In the genomic region with DNA sequence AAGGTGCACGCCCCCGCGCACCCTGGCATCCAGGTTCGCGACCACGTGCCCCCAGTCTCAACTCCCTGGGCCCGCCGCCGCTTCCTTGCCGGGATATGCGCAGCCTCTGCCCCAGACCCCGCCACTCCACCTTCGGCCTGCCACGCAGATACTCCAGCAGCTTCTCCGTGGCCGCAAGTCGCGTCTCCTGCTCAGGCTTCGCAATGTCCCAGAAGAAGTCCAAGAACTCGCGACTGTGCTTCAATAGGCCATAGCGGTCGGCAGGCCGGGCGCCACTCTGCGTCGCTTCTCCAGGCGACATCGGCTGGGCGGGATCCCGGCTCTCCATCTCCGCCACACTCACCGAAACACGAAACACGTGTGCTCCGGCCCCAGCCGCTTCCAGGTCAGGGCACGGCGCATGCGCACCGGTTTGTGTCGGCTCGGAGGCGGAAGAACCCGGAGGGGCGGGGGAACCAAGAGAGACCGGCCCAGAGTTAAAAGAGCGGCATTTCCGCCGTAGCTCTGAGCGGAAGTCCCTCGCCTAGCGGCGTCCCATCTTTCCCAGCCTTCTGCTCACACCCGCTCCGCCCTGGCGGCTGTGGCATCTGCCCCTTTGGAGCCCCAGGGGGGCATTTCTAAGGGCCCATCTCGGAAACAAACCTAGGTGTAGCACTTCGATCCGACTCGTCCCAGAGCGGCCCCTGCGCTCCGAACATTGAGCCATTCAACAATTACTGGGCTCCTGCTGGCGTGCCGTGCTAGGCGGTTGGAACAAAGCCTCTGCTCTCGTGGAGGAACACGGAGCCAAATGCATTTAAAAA, we compare ENCODE assay signal across 8 cellular contexts. TPM values are rescaled to one million over a fixed set of nuclear protein-coding genes. Genes with fewer than 3 reads are reported as not detected.
DNase-seq lines count a peak whose midpoint lies in the region; ATAC-seq lines count a peak whose summit lies in the region.

A gene with protein sequence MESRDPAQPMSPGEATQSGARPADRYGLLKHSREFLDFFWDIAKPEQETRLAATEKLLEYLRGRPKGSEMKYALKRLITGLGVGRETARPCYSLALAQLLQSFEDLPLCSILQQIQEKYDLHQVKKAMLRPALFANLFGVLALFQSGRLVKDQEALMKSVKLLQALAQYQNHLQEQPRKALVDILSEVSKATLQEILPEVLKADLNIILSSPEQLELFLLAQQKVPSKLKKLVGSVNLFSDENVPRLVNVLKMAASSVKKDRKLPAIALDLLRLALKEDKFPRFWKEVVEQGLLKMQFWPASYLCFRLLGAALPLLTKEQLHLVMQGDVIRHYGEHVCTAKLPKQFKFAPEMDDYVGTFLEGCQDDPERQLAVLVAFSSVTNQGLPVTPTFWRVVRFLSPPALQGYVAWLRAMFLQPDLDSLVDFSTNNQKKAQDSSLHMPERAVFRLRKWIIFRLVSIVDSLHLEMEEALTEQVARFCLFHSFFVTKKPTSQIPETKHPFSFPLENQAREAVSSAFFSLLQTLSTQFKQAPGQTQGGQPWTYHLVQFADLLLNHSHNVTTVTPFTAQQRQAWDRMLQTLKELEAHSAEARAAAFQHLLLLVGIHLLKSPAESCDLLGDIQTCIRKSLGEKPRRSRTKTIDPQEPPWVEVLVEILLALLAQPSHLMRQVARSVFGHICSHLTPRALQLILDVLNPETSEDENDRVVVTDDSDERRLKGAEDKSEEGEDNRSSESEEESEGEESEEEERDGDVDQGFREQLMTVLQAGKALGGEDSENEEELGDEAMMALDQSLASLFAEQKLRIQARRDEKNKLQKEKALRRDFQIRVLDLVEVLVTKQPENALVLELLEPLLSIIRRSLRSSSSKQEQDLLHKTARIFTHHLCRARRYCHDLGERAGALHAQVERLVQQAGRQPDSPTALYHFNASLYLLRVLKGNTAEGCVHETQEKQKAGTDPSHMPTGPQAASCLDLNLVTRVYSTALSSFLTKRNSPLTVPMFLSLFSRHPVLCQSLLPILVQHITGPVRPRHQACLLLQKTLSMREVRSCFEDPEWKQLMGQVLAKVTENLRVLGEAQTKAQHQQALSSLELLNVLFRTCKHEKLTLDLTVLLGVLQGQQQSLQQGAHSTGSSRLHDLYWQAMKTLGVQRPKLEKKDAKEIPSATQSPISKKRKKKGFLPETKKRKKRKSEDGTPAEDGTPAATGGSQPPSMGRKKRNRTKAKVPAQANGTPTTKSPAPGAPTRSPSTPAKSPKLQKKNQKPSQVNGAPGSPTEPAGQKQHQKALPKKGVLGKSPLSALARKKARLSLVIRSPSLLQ (N-terminal part only) (minus strand): TSS at position 388 of the 803 bp plus-strand sequence. CDS start 60 bp downstream, at position 328.

- peak; percentile 95 for DNase-seq in COLO668 (lab: John Stamatoyannopoulos, UW; ENCODE audit: unreplicated experiment)
- DNase-seq in HT-29 (ENCODE audit: low spot score) = peak; percentile 94
- DNase-seq in NOMO-1 (lab: John Stamatoyannopoulos, UW; ENCODE audit: unreplicated experiment in 2 of 2) = peak; percentile 96 to 97
- peak; percentile 90 to 95 (median 94) for DNase-seq in effector memory CD8-positive, alpha-beta T cell
- peak; percentile 96 for DNase-seq in medulla oblongata (ENCODE audit: extremely low spot score)
- peak; percentile 95 for DNase-seq in stimulated activated CD8-positive, alpha-beta memory T cell treated with anti-CD3 and anti-CD28 coated beads, Interleukin-12 subunit alpha, Interleukin-12 subunit beta, amount 100 ng/mL, for 1 hour (ENCODE audit: low read depth)

- H3K4me1 Mint-ChIP-seq in effector memory CD8-positive, alpha-beta T cell (ENCODE audit: low read depth in 2 of 2) = peaks cover 24 to 28% of the 10 kb centered on the region in 2 donors

- POLR2A ChIA-PET in activated CD8-positive, alpha-beta memory T cell treated with anti-CD3 and anti-CD28 coated beads for 36 hours (lab: Charles Lee) = interaction anchor here (0.6 kb wide), 1 partner anchor 19 kb away, joined by 3 read pairs; no protein-coding TSS in a partner anchor

- H3K27ac Mint-ChIP-seq in effector memory CD8-positive, alpha-beta T cell = peak within 1 kb of the TSS; percentile 92 to 95

- CTCF ChIA-PET in activated CD8-positive, alpha-beta memory T cell treated with anti-CD3 and anti-CD28 coated beads for 36 hours (lab: Charles Lee) = interaction anchor here (1.1 to 2.3 kb wide), 3 partner anchors 12 to 73 kb away, joined by 3 to 7 read pairs (median 3); a partner anchor contains a TSS

- peak within 1 kb of the TSS; percentile 90 to 96 for H3K4me3 Mint-ChIP-seq in effector memory CD8-positive, alpha-beta T cell

- no peaks in the 10 kb centered on the region for H3K27me3 Mint-ChIP-seq in effector memory CD8-positive, alpha-beta T cell

- peak; percentile 77 for ATAC-seq in GM19467 (IDR thresholded peaks at IDR 0.05; ENCODE audit: unreplicated experiment)
- peak; percentile 94 for ATAC-seq in effector memory CD8-positive, alpha-beta T cell (replicated peaks)

- H3K9me3 Mint-ChIP-seq in effector memory CD8-positive, alpha-beta T cell = no peaks in the 10 kb centered on the region

- H3K36me3 Mint-ChIP-seq in effector memory CD8-positive, alpha-beta T cell (ENCODE audit: insufficient read depth) = peaks cover 34% of the 10 kb centered on the region

RNA-seq across cellular contexts. Expression of the gene that starts here (rescaled TPM):
- total RNA-seq in HT-29 (2014; rRNA removed; shearing (Covaris generic)) = 136 and 177 TPM in 2 replicates
- total RNA-seq in activated CD8-positive, alpha-beta memory T cell treated with anti-CD3 and anti-CD28 coated beads for 36 hours = 100 to 1,000 TPM; 154 to 157 TPM

Comparison
In these comparisons a context has a peak if more than half of its experiments do, and no peak if none do; other contexts are left out.
1. Peak in every context shown above with its lines: DNase-seq and ATAC-seq.